16 cellular contexts compared by ENCODE assay signal in the genomic region with DNA sequence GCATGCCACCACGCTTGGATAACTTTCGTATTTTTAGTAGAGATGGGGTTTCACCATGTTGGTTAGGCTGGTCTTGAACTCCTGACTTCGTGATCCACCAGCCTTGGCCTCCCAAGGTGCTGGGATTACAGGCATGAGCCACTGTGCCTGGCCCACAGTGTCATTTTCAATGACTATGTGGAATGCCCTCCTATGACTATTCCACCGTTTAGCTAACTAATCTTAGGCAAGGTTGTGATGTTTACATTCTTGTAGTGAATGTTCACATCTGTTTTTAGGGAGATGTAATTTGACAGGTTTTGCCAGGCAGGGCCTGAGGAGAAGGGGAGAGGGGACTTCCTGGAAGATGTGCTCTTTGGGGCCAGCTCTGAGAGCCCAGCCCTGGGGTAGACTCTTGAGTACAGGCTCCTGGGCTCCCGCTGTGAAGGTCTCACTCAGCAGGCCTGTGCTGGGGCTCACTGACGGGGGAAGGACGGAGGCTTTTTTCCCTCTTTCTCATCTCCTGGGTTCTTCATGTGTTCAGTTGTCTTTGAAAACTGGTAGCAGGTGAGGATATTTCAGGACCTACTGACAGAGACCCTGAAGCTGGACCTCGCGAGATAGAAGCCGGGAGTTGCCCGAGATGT. TPM values are rescaled to one million over a fixed set of nuclear protein-coding genes. Genes with fewer than 3 reads are reported as not detected.
DNase-seq lines count a peak whose midpoint lies in the region; ATAC-seq and TF ChIP-seq lines count a peak whose summit lies in the region.
"Had no signal": no experiment of that assay in that cellular context is flagged by ENCODE, and none has a peak within 500 bp of the region (broad histone marks: within the 10 kb centered on the region; RNA-seq: fewer than 3 reads in every experiment).

No MANE protein-coding gene starts in this region.

- POLR2A ChIA-PET in RWPE1 (lab: Yijun Ruan, JAX; ENCODE audit: low non-redundant PET): no interaction called here

- no peaks in the 10 kb centered on the region for H3K36me3 Mint-ChIP-seq in central memory CD8-positive, alpha-beta T cell (ENCODE audit: insufficient read depth)
- H3K36me3 Mint-ChIP-seq in stimulated activated naive B cell treated with anti-CD40 and anti-IgM and Interleukin-4, amounts not matched to agents 10 μg/mL and 1 μg/mL and 100 μg/mL, for 72 hours: peaks cover 10 to 42% of the 10 kb centered on the region in 2 donors

- H3K27me3 Mint-ChIP-seq in central memory CD8-positive, alpha-beta T cell: no peaks in the 10 kb centered on the region
- H3K27me3 Mint-ChIP-seq in stimulated activated naive B cell treated with anti-CD40 and anti-IgM and Interleukin-4, amounts not matched to agents 10 μg/mL and 1 μg/mL and 100 μg/mL, for 72 hours: no peaks in the 10 kb centered on the region
- H3K27me3 Mint-ChIP-seq: CD4-positive, alpha-beta T cell had no signal

- TF ChIP-seq CTCF in RWPE1 (conservative IDR thresholded peaks at IDR 0.05; ENCODE audit: low read depth): no peak

- H3K27ac Mint-ChIP-seq in central memory CD8-positive, alpha-beta T cell (ENCODE audit: low read depth): peak overlapping the region; percentile 60
- H3K27ac Mint-ChIP-seq in stimulated activated naive B cell treated with anti-CD40 and anti-IgM and Interleukin-4, amounts not matched to agents 10 μg/mL and 1 μg/mL and 100 μg/mL, for 72 hours: peak overlapping the region; percentile 72
- H3K27ac Mint-ChIP-seq: CD4-positive, alpha-beta T cell had no signal

- ATAC-seq in Right ventricle myocardium inferior (no peak), left lobe of liver (no peak), GM18511 (IDR thresholded peaks at IDR 0.05; ENCODE audit: unreplicated experiment) (no peak)
- no peak for ATAC-seq in central memory CD8-positive, alpha-beta T cell (replicated peaks; ENCODE audit: extremely low read depth, poor library complexity, severe bottlenecking)
- no peak for ATAC-seq in stimulated activated naive B cell treated with anti-CD40 and anti-IgM and Interleukin-4, amounts not matched to agents 10 μg/mL and 1 μg/mL and 100 μg/mL, for 72 hours (replicated peaks)
- ATAC-seq: A549 had no signal

- peaks cover 13% of the 10 kb centered on the region for H3K9me3 Mint-ChIP-seq in central memory CD8-positive, alpha-beta T cell
- H3K9me3 Mint-ChIP-seq in stimulated activated naive B cell treated with anti-CD40 and anti-IgM and Interleukin-4, amounts not matched to agents 10 μg/mL and 1 μg/mL and 100 μg/mL, for 72 hours: peaks cover 7 to 13% of the 10 kb centered on the region in 2 donors

- H3K4me3 Mint-ChIP-seq in central memory CD8-positive, alpha-beta T cell: no peak overlapping the region
- H3K4me3 Mint-ChIP-seq in stimulated activated naive B cell treated with anti-CD40 and anti-IgM and Interleukin-4, amounts not matched to agents 10 μg/mL and 1 μg/mL and 100 μg/mL, for 72 hours: no peak overlapping the region
- H3K4me3 Mint-ChIP-seq: CD4-positive, alpha-beta T cell had no signal

- H3K27ac ChIP-seq in RWPE1: no peak overlapping the region
- H3K27ac ChIP-seq: A549 had no signal

- DNase-seq in cardiac septum (ENCODE audit: low spot score) (peak; percentile 50), Right ventricle myocardium inferior (ENCODE audit: missing footprints) (no peak), left lobe of liver (ENCODE audit: low spot score) (peak; percentile 15), RWPE1 (ENCODE audit: low spot score) (no peak), NCI-H146 treated with DMSO at 0.1 percent for 48 hours (lab: John Stamatoyannopoulos, UW; ENCODE audit: unreplicated experiment) (no peak)
- no peak for DNase-seq in central memory CD8-positive, alpha-beta T cell (ENCODE audit: low spot score in 2 of 2)
- DNase-seq in stimulated activated naive B cell treated with anti-CD40 and anti-IgM and Interleukin-4, amounts not matched to agents 10 μg/mL and 1 μg/mL and 100 μg/mL, for 72 hours: no peak
- DNase-seq: CD4-positive, alpha-beta T cell; DND-41; KBM-7; NCI-H1436 treated with DMSO at 0.1 percent for 48 hours; NCI-H2107; NCI-H345; NCI-H526 treated with DMSO at 0.1 percent for 48 hours had no signal

- intact Hi-C loops in cardiac septum (cut with DNase I): no loop called here
- intact Hi-C loops in Right ventricle myocardium inferior (cut with DNase I): no loop called here

- CTCF ChIA-PET in RWPE1 (lab: Yijun Ruan, JAX): interaction anchor here (0.6 to 1.1 kb wide), 2 partner anchors 57 to 470 kb away, joined by 3 read pairs; no protein-coding TSS in a partner anchor

- H3K4me1 Mint-ChIP-seq in central memory CD8-positive, alpha-beta T cell: peaks cover 41% of the 10 kb centered on the region
- peaks cover 38 to 63% of the 10 kb centered on the region in 2 donors for H3K4me1 Mint-ChIP-seq in stimulated activated naive B cell treated with anti-CD40 and anti-IgM and Interleukin-4, amounts not matched to agents 10 μg/mL and 1 μg/mL and 100 μg/mL, for 72 hours

RNA-seq across cellular contexts. Expression of a gene that starts 13.2 kb away (rescaled TPM):
- total RNA-seq in cardiac septum: 168 TPM
- 412 TPM for total RNA-seq in Right ventricle myocardium inferior
- total RNA-seq in left lobe of liver: 87.3 TPM

Comparison
In these comparisons a context has a peak if more than half of its experiments do, and no peak if none do; other contexts are left out.
1. DNase-seq: peak in cardiac septum (single experiment) and left lobe of liver (single experiment); none in Right ventricle myocardium inferior (single experiment), central memory CD8-positive, alpha-beta T cell (0 of 2), stimulated activated naive B cell treated with anti-CD40 and anti-IgM and Interleukin-4, amounts not matched to agents 10 μg/mL and 1 μg/mL and 100 μg/mL, for 72 hours (single experiment), RWPE1 (single experiment) and NCI-H146 treated with DMSO at 0.1 percent for 48 hours (single experiment).